ENCODE assay signal across 1 cellular context in genomic region chr4:8270418-8270771, GRCh38.
TF ChIP-seq lines count a peak whose summit lies in the region.

No MANE protein-coding gene starts in this region.

TF ChIP-seq in GM23338, 12 proteins besides CTCF, POLR2A, EP300 and RAD21:
- TF ChIP-seq, protein P1, sequence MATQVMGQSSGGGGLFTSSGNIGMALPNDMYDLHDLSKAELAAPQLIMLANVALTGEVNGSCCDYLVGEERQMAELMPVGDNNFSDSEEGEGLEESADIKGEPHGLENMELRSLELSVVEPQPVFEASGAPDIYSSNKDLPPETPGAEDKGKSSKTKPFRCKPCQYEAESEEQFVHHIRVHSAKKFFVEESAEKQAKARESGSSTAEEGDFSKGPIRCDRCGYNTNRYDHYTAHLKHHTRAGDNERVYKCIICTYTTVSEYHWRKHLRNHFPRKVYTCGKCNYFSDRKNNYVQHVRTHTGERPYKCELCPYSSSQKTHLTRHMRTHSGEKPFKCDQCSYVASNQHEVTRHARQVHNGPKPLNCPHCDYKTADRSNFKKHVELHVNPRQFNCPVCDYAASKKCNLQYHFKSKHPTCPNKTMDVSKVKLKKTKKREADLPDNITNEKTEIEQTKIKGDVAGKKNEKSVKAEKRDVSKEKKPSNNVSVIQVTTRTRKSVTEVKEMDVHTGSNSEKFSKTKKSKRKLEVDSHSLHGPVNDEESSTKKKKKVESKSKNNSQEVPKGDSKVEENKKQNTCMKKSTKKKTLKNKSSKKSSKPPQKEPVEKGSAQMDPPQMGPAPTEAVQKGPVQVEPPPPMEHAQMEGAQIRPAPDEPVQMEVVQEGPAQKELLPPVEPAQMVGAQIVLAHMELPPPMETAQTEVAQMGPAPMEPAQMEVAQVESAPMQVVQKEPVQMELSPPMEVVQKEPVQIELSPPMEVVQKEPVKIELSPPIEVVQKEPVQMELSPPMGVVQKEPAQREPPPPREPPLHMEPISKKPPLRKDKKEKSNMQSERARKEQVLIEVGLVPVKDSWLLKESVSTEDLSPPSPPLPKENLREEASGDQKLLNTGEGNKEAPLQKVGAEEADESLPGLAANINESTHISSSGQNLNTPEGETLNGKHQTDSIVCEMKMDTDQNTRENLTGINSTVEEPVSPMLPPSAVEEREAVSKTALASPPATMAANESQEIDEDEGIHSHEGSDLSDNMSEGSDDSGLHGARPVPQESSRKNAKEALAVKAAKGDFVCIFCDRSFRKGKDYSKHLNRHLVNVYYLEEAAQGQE (IDR thresholded peaks at IDR 0.05; ENCODE audit: unreplicated experiment), result no peak
- TF ChIP-seq STAT1 (IDR thresholded peaks at IDR 0.05; ENCODE audit: unreplicated experiment) (no peak), EZH2 (IDR thresholded peaks at IDR 0.05; ENCODE audit: low read depth, unreplicated experiment) (no peak), ZNF331 (CRISPR knock-in tag; IDR thresholded peaks at IDR 0.05; ENCODE audit: low read depth) (no peak)
